Comparison of ENCODE assay signal across 7 cellular contexts in the genomic region with DNA sequence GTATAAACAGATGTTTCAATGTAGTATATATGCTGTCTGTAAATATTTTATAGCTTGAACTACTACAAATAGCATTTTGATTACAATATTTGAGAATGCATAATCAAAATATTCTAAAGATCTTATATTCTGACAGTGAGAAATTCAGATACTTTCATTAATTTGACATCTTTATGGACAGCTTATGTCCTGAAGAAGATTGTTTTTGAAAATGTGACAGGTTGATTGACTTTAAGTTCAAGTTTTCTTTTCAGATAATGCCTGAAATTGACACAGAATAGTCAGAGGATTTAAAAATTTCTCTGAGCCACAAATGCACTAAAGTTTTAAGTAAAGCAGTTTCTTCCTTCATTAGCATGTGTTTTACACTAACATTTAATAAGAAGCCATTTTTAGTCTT.
"Had no signal": no experiment of that assay in that cellular context is flagged by ENCODE, and none has a peak within 500 bp of the region (broad histone marks: within the 10 kb centered on the region; RNA-seq: fewer than 3 reads in every experiment).

No MANE protein-coding gene starts in this region.

- DNase-seq: GDM1, GF-D8 had no signal

- ATAC-seq: GM12878 had no signal

- FAIRE-seq: GM12878, GM12891, GM12892, GM18507, GM19239 had no signal

- H3K4me3 ChIP-seq: GM12878 had no signal
